1 cellular context compared by ENCODE assay signal in the genomic region with DNA sequence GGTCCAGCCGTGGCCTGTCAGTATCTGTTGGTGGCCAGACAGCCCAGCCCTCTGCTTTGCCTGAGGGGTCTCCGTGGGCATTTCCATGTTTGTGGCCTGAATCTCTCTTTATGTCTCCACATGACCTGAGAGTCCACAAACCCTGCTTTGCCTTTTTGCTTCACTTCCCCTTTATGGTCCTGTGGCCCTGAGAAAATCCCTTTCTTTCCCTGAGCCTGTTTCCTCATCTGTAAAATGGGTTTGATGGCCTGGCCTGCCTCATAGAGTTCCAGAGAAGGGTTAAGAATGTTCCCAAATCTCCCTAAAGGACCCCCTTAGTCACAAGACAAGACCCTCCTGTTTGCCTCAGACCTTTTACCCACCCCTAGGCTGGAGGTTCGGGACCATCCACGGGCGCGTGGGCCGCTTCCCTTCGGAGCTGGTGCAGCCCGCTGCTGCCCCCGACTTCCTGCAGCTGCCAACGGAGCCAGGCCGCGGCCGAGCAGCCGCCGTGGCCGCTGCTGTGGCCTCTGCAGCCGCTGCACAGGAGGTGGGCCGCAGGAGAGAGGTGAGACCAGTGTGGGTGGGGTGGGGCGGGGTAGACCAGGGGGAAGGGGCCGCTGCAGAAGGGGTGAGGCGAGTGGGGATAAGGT.
TF ChIP-seq lines count a peak whose summit lies in the region.

No MANE protein-coding gene starts in this region.

TF ChIP-seq in WTC11, 78 proteins besides CTCF, POLR2A, EP300 and RAD21 (continued from another document):
- TF ChIP-seq, protein P1, sequence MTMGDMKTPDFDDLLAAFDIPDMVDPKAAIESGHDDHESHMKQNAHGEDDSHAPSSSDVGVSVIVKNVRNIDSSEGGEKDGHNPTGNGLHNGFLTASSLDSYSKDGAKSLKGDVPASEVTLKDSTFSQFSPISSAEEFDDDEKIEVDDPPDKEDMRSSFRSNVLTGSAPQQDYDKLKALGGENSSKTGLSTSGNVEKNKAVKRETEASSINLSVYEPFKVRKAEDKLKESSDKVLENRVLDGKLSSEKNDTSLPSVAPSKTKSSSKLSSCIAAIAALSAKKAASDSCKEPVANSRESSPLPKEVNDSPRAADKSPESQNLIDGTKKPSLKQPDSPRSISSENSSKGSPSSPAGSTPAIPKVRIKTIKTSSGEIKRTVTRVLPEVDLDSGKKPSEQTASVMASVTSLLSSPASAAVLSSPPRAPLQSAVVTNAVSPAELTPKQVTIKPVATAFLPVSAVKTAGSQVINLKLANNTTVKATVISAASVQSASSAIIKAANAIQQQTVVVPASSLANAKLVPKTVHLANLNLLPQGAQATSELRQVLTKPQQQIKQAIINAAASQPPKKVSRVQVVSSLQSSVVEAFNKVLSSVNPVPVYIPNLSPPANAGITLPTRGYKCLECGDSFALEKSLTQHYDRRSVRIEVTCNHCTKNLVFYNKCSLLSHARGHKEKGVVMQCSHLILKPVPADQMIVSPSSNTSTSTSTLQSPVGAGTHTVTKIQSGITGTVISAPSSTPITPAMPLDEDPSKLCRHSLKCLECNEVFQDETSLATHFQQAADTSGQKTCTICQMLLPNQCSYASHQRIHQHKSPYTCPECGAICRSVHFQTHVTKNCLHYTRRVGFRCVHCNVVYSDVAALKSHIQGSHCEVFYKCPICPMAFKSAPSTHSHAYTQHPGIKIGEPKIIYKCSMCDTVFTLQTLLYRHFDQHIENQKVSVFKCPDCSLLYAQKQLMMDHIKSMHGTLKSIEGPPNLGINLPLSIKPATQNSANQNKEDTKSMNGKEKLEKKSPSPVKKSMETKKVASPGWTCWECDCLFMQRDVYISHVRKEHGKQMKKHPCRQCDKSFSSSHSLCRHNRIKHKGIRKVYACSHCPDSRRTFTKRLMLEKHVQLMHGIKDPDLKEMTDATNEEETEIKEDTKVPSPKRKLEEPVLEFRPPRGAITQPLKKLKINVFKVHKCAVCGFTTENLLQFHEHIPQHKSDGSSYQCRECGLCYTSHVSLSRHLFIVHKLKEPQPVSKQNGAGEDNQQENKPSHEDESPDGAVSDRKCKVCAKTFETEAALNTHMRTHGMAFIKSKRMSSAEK (CRISPR knock-in tag; IDR thresholded peaks at IDR 0.05; ENCODE audit: borderline replicate concordance): no peak
- no peak for TF ChIP-seq OVOL2 (CRISPR knock-in tag; IDR thresholded peaks at IDR 0.05; ENCODE audit: borderline replicate concordance)
TF ChIP-seq in WTC11: peak in this region for 0.
